Comparison of ENCODE assay signal across 8 cellular contexts in the genomic region with DNA sequence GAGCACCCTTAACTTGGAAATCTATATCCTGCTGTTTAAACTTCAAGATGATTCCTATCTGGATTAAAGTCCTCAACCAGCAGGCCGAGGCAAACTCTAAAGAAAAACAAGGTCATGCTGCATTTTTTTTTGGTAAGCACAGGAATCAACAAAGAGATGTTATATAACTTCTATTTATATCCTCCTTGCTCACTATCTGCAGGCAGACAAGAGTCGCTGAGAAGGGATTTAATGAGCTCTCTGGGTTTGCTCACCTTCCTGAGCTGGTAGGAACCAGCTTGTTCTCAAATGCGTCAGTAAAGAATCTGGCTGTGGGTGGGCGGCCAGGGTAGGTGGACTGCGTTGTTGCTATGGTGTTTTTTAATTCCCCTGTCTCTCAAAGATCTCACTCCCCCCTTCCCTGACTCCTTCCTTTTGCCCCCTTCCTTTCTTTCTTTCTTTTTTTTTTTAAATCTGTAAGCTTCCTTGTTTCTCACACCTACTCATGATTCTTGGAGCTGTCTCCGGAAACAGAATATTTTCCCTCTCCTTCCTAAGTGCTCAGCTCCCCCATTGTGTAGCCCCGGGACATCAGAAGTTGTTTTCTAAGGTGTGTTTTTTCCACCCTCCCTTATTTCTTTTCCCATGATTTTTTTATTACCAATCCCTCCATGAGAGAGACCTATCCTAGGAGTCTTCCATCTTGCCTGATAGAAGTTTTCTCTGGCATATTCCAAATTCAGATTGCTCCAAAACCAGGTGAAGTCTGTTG.
DNase-seq lines count a peak whose midpoint lies in the region; ATAC-seq and TF ChIP-seq lines count a peak whose summit lies in the region.

No MANE protein-coding gene starts in this region.

- no peak overlapping the region for H3K4me3 ChIP-seq in fibroblast of villous mesenchyme (ENCODE audit: low read depth, low read length)

- POLR2A ChIA-PET in HEK293T (lab: Yijun Ruan, JAX) = interaction anchor here (0.6 kb wide), 1 partner anchor 22 kb away, joined by 3 read pairs; no protein-coding TSS in a partner anchor

- H3K27ac ChIP-seq in VCaP = peak overlapping the region; percentile 28

- DNase-seq in Daoy (ENCODE audit: low read depth) (peak; percentile 45), fibroblast of villous mesenchyme (ENCODE audit: low read depth) (peak; percentile 91), omental fat pad (ENCODE audit: low spot score) (no peak), HEK293T (ENCODE audit: extremely low spot score) (no peak)
- no peak for DNase-seq in stimulated activated CD8-positive, alpha-beta memory T cell treated with anti-CD3 and anti-CD28 coated beads, Interleukin-4, amount 100 ng/mL, for 48 hours

- ATAC-seq in omental fat pad (ENCODE audit: low FRiP score) = peak; percentile 63
- ATAC-seq in GM19351 (IDR thresholded peaks at IDR 0.05; ENCODE audit: unreplicated experiment) = no peak
- ATAC-seq in HG02970 (IDR thresholded peaks at IDR 0.05; ENCODE audit: low FRiP score, unreplicated experiment) = no peak

- CTCF ChIA-PET in HEK293T (lab: Yijun Ruan, JAX) = interaction anchor here (1.0 kb wide), 1 partner anchor 226 kb away, joined by 3 read pairs; no protein-coding TSS in a partner anchor

- TF ChIP-seq CTCF in VCaP (conservative IDR thresholded peaks at IDR 0.05) (no peak), fibroblast of villous mesenchyme (IDR thresholded peaks at IDR 0.05; ENCODE audit: insufficient read depth, low read depth, low read length) (no peak), omental fat pad (IDR thresholded peaks at IDR 0.05) (no peak)

TF ChIP-seq in HEK293T, 16 proteins besides CTCF, POLR2A, EP300 and RAD21:
- TF ChIP-seq FOXA1 (IDR thresholded peaks at IDR 0.05) (no peak), ARNT (IDR thresholded peaks at IDR 0.05) (no peak), L3MBTL2 (conservative IDR thresholded peaks at IDR 0.05) (no peak), LEF1 (IDR thresholded peaks at IDR 0.05; ENCODE audit: borderline replicate concordance) (no peak), FOXK2 (IDR thresholded peaks at IDR 0.05) (no peak), BHLHE40 (IDR thresholded peaks at IDR 0.05; ENCODE audit: borderline replicate concordance) (no peak), SP1 (IDR thresholded peaks at IDR 0.05) (no peak), ELF4 (IDR thresholded peaks at IDR 0.05) (no peak), CTBP1 (IDR thresholded peaks at IDR 0.05; ENCODE audit: borderline replicate concordance) (no peak), SUZ12 (IDR thresholded peaks at IDR 0.05) (no peak)
- TF ChIP-seq, protein P1, sequence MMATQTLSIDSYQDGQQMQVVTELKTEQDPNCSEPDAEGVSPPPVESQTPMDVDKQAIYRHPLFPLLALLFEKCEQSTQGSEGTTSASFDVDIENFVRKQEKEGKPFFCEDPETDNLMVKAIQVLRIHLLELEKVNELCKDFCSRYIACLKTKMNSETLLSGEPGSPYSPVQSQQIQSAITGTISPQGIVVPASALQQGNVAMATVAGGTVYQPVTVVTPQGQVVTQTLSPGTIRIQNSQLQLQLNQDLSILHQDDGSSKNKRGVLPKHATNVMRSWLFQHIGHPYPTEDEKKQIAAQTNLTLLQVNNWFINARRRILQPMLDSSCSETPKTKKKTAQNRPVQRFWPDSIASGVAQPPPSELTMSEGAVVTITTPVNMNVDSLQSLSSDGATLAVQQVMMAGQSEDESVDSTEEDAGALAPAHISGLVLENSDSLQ (IDR thresholded peaks at IDR 0.05) = no peak

Comparison
In these comparisons a context has a peak if more than half of its experiments do, and no peak if none do; other contexts are left out.
1. DNase-seq: peak in Daoy (single experiment) and fibroblast of villous mesenchyme (single experiment); none in omental fat pad (single experiment), stimulated activated CD8-positive, alpha-beta memory T cell treated with anti-CD3 and anti-CD28 coated beads, Interleukin-4, amount 100 ng/mL, for 48 hours (single experiment) and HEK293T (single experiment).